In the genomic region with DNA sequence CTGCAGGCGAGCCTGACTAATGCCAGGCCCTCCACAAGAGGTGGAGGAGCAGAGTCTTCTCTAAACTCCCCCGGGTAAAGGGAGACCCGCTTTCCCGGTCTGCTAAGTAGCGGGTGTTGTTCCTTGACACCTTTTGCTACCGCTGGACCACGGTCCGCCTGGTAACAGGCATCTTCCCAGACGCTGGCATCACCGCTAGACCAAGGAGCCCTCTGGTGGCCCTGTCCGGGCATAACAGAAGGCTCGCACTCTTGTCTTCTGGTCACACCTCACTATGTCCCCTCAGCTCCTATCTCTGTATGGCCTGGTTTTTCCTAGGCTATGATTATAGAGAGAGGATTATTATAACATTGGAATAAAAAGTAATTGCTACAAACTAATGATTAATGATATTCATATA, we compare ENCODE assay signal across 14 cellular contexts. TPM values are rescaled to one million over a fixed set of nuclear protein-coding genes. Genes with fewer than 3 reads are reported as not detected.
DNase-seq lines count a peak whose midpoint lies in the region; ATAC-seq and TF ChIP-seq lines count a peak whose summit lies in the region.
"Not testable (repeated sequence)": the region's sequence is repeated elsewhere in the genome, so short reads cannot be mapped to it uniquely, and the experiment has no call there.
"Had no signal": no experiment of that assay in that cellular context is flagged by ENCODE, and none has a peak within 500 bp of the region (broad histone marks: within the 10 kb centered on the region; RNA-seq: fewer than 3 reads in every experiment).

No MANE protein-coding gene starts in this region.

- not testable (repeated sequence) for H3K9me3 ChIP-seq in AG04450 (ENCODE audit: control insufficient read depth, insufficient read depth, low read length); PC-3 (ENCODE audit: low read length); right lobe of liver; spleen

- H3K27ac Mint-ChIP-seq in activated CD4-positive, alpha-beta memory T cell treated with anti-CD3 and anti-CD28 coated beads, Interleukin-2, amount 10 ng/mL, durations not matched to agents 7 days and 5 days: not testable (repeated sequence)

- H3K36me3 ChIP-seq in PC-3 (ENCODE audit: low read depth, low read length); right lobe of liver; spleen: not testable (repeated sequence)

- in situ Hi-C loops in astrocyte of the spinal cord (cut with HindIII; ENCODE audit: low sequenced_read_pairs): not testable (repeated sequence)

- not testable (repeated sequence) for H2AFZ ChIP-seq in PC-3 (ENCODE audit: low read length)

- not testable (repeated sequence) for H3K4me3 Mint-ChIP-seq in activated CD4-positive, alpha-beta memory T cell treated with anti-CD3 and anti-CD28 coated beads, Interleukin-2, amount 10 ng/mL, durations not matched to agents 7 days and 5 days

- H3K27me3 ChIP-seq in AG04450 (ENCODE audit: control insufficient read depth, insufficient read depth, low read length); PC-3 (ENCODE audit: low read length); right lobe of liver: not testable (repeated sequence)
- peaks cover 0 to 82% (median 0%) of the 10 kb centered on the region in 7 donors for H3K27me3 ChIP-seq in spleen (replicated peaks in 1 of 7)

- not testable (repeated sequence) for H3K4me1 ChIP-seq in PC-3 (ENCODE audit: insufficient read depth, low read length); right lobe of liver; spleen

- not testable (repeated sequence) for TF ChIP-seq POLR2A in right lobe of liver (IDR thresholded peaks at IDR 0.05); spleen (IDR thresholded peaks at IDR 0.05)

- intact Hi-C loops in PC-3 (cut with micrococcal nuclease); right lobe of liver (cut with DNase I); spleen (cut with DNase I; ENCODE audit: low total_unique reads): not testable (repeated sequence)

- WGBS in right lobe of liver (ENCODE audit: insufficient coverage, low coverage, low lambda C conversion rate, missing lambda C conversion rate): no CpG with 5 or more reads among the region's 12 CpGs
- WGBS in spleen, 5 donors: 29 to 41% (median 35%) methylated on average over 8 to 12 of the region's 12 CpGs

- ATAC-seq in PC-3, right lobe of liver: not testable (repeated sequence)

- H3F3A ChIP-seq in PC-3 (ENCODE audit: low read length, unreplicated experiment): not testable (repeated sequence)

- H4K20me1 ChIP-seq in PC-3 (ENCODE audit: low read length): not testable (repeated sequence)

- not testable (repeated sequence) for H3K4me1 Mint-ChIP-seq in activated CD4-positive, alpha-beta memory T cell treated with anti-CD3 and anti-CD28 coated beads, Interleukin-2, amount 10 ng/mL, durations not matched to agents 7 days and 5 days

- peak; percentile 38 for TF ChIP-seq CTCF in AG04450 (IDR thresholded peaks at IDR 0.05; ENCODE audit: low read depth, low read length)
- peak; percentile 32 for TF ChIP-seq CTCF in GM12873 (IDR thresholded peaks at IDR 0.05; ENCODE audit: insufficient read depth, low read depth, low read length, missing control alignments)
- peak; percentile 34; the same call in 1 of the 2 replicates for TF ChIP-seq CTCF in PC-3 (conservative IDR thresholded peaks at IDR 0.05; ENCODE audit: low read depth, low read length)
- peak; percentile 37 for TF ChIP-seq CTCF in astrocyte of the spinal cord (IDR thresholded peaks at IDR 0.05; ENCODE audit: low read depth, low read length)
- peak; percentile 28 for TF ChIP-seq CTCF in fibroblast of mammary gland (conservative IDR thresholded peaks at IDR 0.05; ENCODE audit: control insufficient read depth, insufficient read depth, low read depth, low read length)
- peak; percentile 19 to 54 (median 40) for TF ChIP-seq CTCF in right lobe of liver (IDR thresholded peaks at IDR 0.05)
- TF ChIP-seq CTCF in spleen (IDR thresholded peaks at IDR 0.05 in 8 of 11, conservative IDR thresholded peaks at IDR 0.05 in 3 of 11): peak in 6 of 11 experiments; percentile 19 to 55 (median 46)

- H3K27ac ChIP-seq in AG04450 (ENCODE audit: low read depth, low read length); PC-3 (ENCODE audit: low read length); right lobe of liver; spleen: not testable (repeated sequence)

- not testable (repeated sequence) for H3K9me2 ChIP-seq in PC-3 (replicated peaks; ENCODE audit: low read length)

- H3K79me2 ChIP-seq in PC-3 (ENCODE audit: low read length): not testable (repeated sequence)

- H3K9me3 Mint-ChIP-seq in activated CD4-positive, alpha-beta memory T cell treated with anti-CD3 and anti-CD28 coated beads, Interleukin-2, amount 10 ng/mL, durations not matched to agents 7 days and 5 days: not testable (repeated sequence)

- not testable (repeated sequence) for H3K9ac ChIP-seq in PC-3 (ENCODE audit: low read length)

- H3K36me3 Mint-ChIP-seq in activated CD4-positive, alpha-beta memory T cell treated with anti-CD3 and anti-CD28 coated beads, Interleukin-2, amount 10 ng/mL, durations not matched to agents 7 days and 5 days (ENCODE audit: low read depth): not testable (repeated sequence)

- not testable (repeated sequence) for H3K4me3 ChIP-seq in AG04450 (ENCODE audit: low read depth, low read length); PC-3 (ENCODE audit: low read length); astrocyte of the spinal cord (ENCODE audit: low read depth, low read length); fibroblast of mammary gland (ENCODE audit: control insufficient read depth, low read depth, low read length); right lobe of liver; spleen

- CTCF ChIA-PET in AG04450 (lab: Charles Lee): interaction anchor here (0.6 to 1.7 kb wide), 2 partner anchors 20 to 819 kb away, joined by 4 to 5 read pairs; no protein-coding TSS in a partner anchor
- CTCF ChIA-PET in PC-3 (lab: Charles Lee): not testable (repeated sequence)
- CTCF ChIA-PET in activated CD4-positive, alpha-beta memory T cell treated with anti-CD3 and anti-CD28 coated beads, Interleukin-2, amount 10 ng/mL, durations not matched to agents 7 days and 5 days (lab: Charles Lee): interaction anchor here (1.6 kb wide), 1 partner anchor 21 kb away, joined by 5 read pairs; no protein-coding TSS in a partner anchor

- not testable (repeated sequence) for BruUV-seq in PC-3 (replicated peaks; lab: Mats Ljungman, UMichigan)

- not testable (repeated sequence) for DNase-seq in AG04450 (ENCODE audit: low read depth, low spot score); PC-3; astrocyte of the spinal cord (ENCODE audit: low read depth, low spot score); fibroblast of mammary gland (ENCODE audit: low read depth); right lobe of liver; spleen
- peak; percentile 50 for DNase-seq in activated CD4-positive, alpha-beta memory T cell treated with anti-CD3 and anti-CD28 coated beads, Interleukin-2, amount 10 ng/mL, durations not matched to agents 7 days and 5 days

- H3K4me2 ChIP-seq in PC-3 (ENCODE audit: low read length): not testable (repeated sequence)

- POLR2A ChIA-PET in AG04450 (lab: Yijun Ruan, JAX); PC-3 (lab: Charles Lee; ENCODE audit: unreplicated experiment); activated CD4-positive, alpha-beta memory T cell treated with anti-CD3 and anti-CD28 coated beads, Interleukin-2, amount 10 ng/mL, durations not matched to agents 7 days and 5 days (lab: Charles Lee): not testable (repeated sequence)

- not testable (repeated sequence) for H3K27me3 Mint-ChIP-seq in activated CD4-positive, alpha-beta memory T cell treated with anti-CD3 and anti-CD28 coated beads, Interleukin-2, amount 10 ng/mL, durations not matched to agents 7 days and 5 days

RNA-seq across cellular contexts. Expression of a gene that starts 12.6 kb away (rescaled TPM):
- polyA plus RNA-seq in AG04450 (2011; rRNA removed): 0.11 and 0.12 TPM in 2 replicates
- polyA minus RNA-seq in AG04450 (2011; rRNA and poly(A)+ RNA removed): 0.17 and 0.28 TPM in 2 replicates
- total RNA-seq in PC-3 (2014; rRNA removed): not detected in 2 replicates
- not detected for total RNA-seq in activated CD4-positive, alpha-beta memory T cell treated with anti-CD3 and anti-CD28 coated beads, Interleukin-2, amount 10 ng/mL, durations not matched to agents 7 days and 5 days
- total RNA-seq in right lobe of liver: 1 to 10 TPM in 1 of 6 experiments, not detected in 5; 2.8 TPM
- total RNA-seq in spleen: not detected
- not detected for polyA plus RNA-seq in spleen
- total RNA-seq: activated T-helper 17 cell treated with anti-CD3 and anti-CD28 coated beads, Interleukin-2, amount 50 U/mL, for 72 hours; ascending aorta; lung; natural killer cell treated with Interleukin-12 subunit alpha and Interleukin-12 subunit beta and Interleukin-15 and Interleukin-18, amount 100 ng/mL, for 72 hours; urinary bladder had no signal
- polyA plus RNA-seq: lung, urinary bladder had no signal

RNA-seq across cellular contexts. Expression of a gene that starts 19.2 kb away (rescaled TPM):
- 3.9 and 4.0 TPM in 2 replicates for polyA plus RNA-seq in AG04450 (2011; rRNA removed)
- 3.4 and 4.7 TPM in 2 replicates for polyA minus RNA-seq in AG04450 (2011; rRNA and poly(A)+ RNA removed)
- total RNA-seq in PC-3 (2014; rRNA removed): 0.29 and 0.36 TPM in 2 replicates
- under 1 TPM in 1 of 2 experiments, not detected in 1; 0.08 TPM for total RNA-seq in activated CD4-positive, alpha-beta memory T cell treated with anti-CD3 and anti-CD28 coated beads, Interleukin-2, amount 10 ng/mL, durations not matched to agents 7 days and 5 days
- 10 to 100 TPM; 17.5 to 66.8 (median 60.3) TPM for total RNA-seq in right lobe of liver
- total RNA-seq in spleen: 1 to 10 TPM in 6 of 7 donors, not detected in 1; 1.2 to 2.7 (median 1.8) TPM
- polyA plus RNA-seq in spleen: under 1 TPM in 2 of 3 donors, not detected in 1; 0.21 to 0.32 TPM
- total RNA-seq: ascending aorta had no signal

RNA-seq across cellular contexts. Expression of a gene that starts 42.1 kb away (rescaled TPM):
- polyA plus RNA-seq in AG04450 (2011; rRNA removed) (0.07 and 0.14 TPM in 2 replicates), spleen (1 to 10 TPM in 1 of 3 donors, under 1 TPM in 2; 0.35 to 1.3 (median 0.46) TPM)
- polyA minus RNA-seq in AG04450 (2011; rRNA and poly(A)+ RNA removed): not detected in 2 replicates
- total RNA-seq in PC-3 (2014; rRNA removed) (not detected in 2 replicates), right lobe of liver (under 1 TPM in 4 of 6 experiments, not detected in 2; 0.09 to 0.20 (median 0.15) TPM), spleen (1 to 10 TPM in 6 of 7 donors, under 1 TPM in 1; 0.70 to 5.1 (median 2.6) TPM)
- not detected for total RNA-seq in activated CD4-positive, alpha-beta memory T cell treated with anti-CD3 and anti-CD28 coated beads, Interleukin-2, amount 10 ng/mL, durations not matched to agents 7 days and 5 days
- total RNA-seq: ascending aorta; foreskin keratinocyte; natural killer cell treated with Interleukin-12 subunit alpha and Interleukin-12 subunit beta and Interleukin-15 and Interleukin-18, amount 100 ng/mL, for 72 hours had no signal
- polyA plus RNA-seq: foreskin keratinocyte had no signal

RNA-seq across cellular contexts. Expression of a gene that starts 50.8 kb away (rescaled TPM):
- polyA plus RNA-seq in AG04450 (2011; rRNA removed) (51.8 and 61.7 TPM in 2 replicates), spleen (10 to 100 TPM; 17.8 to 23.7 (median 23.6) TPM)
- 31.9 and 34.8 TPM in 2 replicates for polyA minus RNA-seq in AG04450 (2011; rRNA and poly(A)+ RNA removed)
- total RNA-seq in PC-3 (2014; rRNA removed) (26.6 and 34.5 TPM in 2 replicates), right lobe of liver (10 to 100 TPM; 17.5 to 39.5 (median 21.0) TPM), spleen (10 to 100 TPM; 25.1 to 35.5 (median 32.0) TPM)
- 10 to 100 TPM; 41.9 to 42.4 TPM for total RNA-seq in activated CD4-positive, alpha-beta memory T cell treated with anti-CD3 and anti-CD28 coated beads, Interleukin-2, amount 10 ng/mL, durations not matched to agents 7 days and 5 days

Comparison
In these comparisons a context has a peak if more than half of its experiments do, and no peak if none do; other contexts are left out.
1. RNA of a gene that starts 19.2 kb away (total RNA-seq): 17.5 to 66.8 TPM in right lobe of liver; 1.2 to 2.7 TPM in spleen, 0.29 to 0.36 TPM in PC-3 and 0.08 TPM in activated CD4-positive, alpha-beta memory T cell treated with anti-CD3 and anti-CD28 coated beads, Interleukin-2, amount 10 ng/mL, durations not matched to agents 7 days and 5 days; every median in the first group is over 4 times any median in the second.
2. Peak in every context shown above with its lines, with median percentiles within 50 percentile points of each other: CTCF ChIP-seq.